12 cellular contexts compared by ENCODE assay signal in genomic region chr4:60463846-60464502, GRCh38.
DNase-seq lines count a peak whose midpoint lies in the region; ATAC-seq and TF ChIP-seq lines count a peak whose summit lies in the region.
"Had no signal": no experiment of that assay in that cellular context is flagged by ENCODE, and none has a peak within 500 bp of the region (broad histone marks: within the 10 kb centered on the region; RNA-seq: fewer than 3 reads in every experiment).

No MANE protein-coding gene starts in this region.

- no peak overlapping the region for H3K4me3 Mint-ChIP-seq in neural crest cell
- H3K4me3 Mint-ChIP-seq: nephron had no signal

- no peak for TF ChIP-seq POLR2A in suprapubic skin (IDR thresholded peaks at IDR 0.05)

- H3K9me3 Mint-ChIP-seq in neural crest cell: peaks cover 10% of the 10 kb centered on the region

- H3K36me3 Mint-ChIP-seq in neural crest cell (ENCODE audit: low read depth): peaks cover 2% of the 10 kb centered on the region

- H3K27me3 Mint-ChIP-seq in neural crest cell (ENCODE audit: low read depth): no peaks in the 10 kb centered on the region

- no peaks in the 10 kb centered on the region for H3K9me3 ChIP-seq in suprapubic skin

- no peaks in the 10 kb centered on the region for H3K4me1 ChIP-seq in suprapubic skin

- DNase-seq in NCI-H2029 (lab: John Stamatoyannopoulos, UW) (peak; percentile 4), NCI-H2029 treated with DMSO at 0.1 percent for 48 hours (lab: John Stamatoyannopoulos, UW) (no peak), neural crest cell (ENCODE audit: low read depth, low spot score) (no peak), suprapubic skin (ENCODE audit: low spot score in 2 of 2) (no peak)
- DNase-seq in stimulated activated CD8-positive, alpha-beta memory T cell treated with anti-CD3 and anti-CD28 coated beads, Interleukin-4, amount 100 ng/mL, for 48 hours: no peak
- DNase-seq: activated CD8-positive, alpha-beta memory T cell treated with anti-CD3 and anti-CD28 coated beads for 24 hours; NCI-H345 had no signal

- TF ChIP-seq CTCF in VCaP (conservative IDR thresholded peaks at IDR 0.05) (peak; percentile 73), neural crest cell (conservative IDR thresholded peaks at IDR 0.05) (peak; percentile 37), suprapubic skin (IDR thresholded peaks at IDR 0.05) (no peak)

- H3K4me3 ChIP-seq in suprapubic skin: no peak overlapping the region

- no peaks in the 10 kb centered on the region for H3K4me1 Mint-ChIP-seq in neural crest cell
- H3K4me1 Mint-ChIP-seq: nephron had no signal

- no peaks in the 10 kb centered on the region for H3K27me3 ChIP-seq in suprapubic skin

- H3K27ac Mint-ChIP-seq in neural crest cell (ENCODE audit: unreplicated experiment): peak overlapping the region; percentile 35
- H3K27ac Mint-ChIP-seq: nephron had no signal

- TF ChIP-seq EP300 in suprapubic skin (IDR thresholded peaks at IDR 0.05): no peak

- H3K36me3 ChIP-seq in suprapubic skin: no peaks in the 10 kb centered on the region

- H3K27ac ChIP-seq in VCaP (no peak overlapping the region), suprapubic skin (no peak overlapping the region)
- H3K27ac ChIP-seq: epithelial cell of prostate had no signal

- 78% methylated on average over 4 of the region's 4 CpGs for WGBS in suprapubic skin

- ATAC-seq in HG03280 (IDR thresholded peaks at IDR 0.05; ENCODE audit: unreplicated experiment): peak; percentile 52
- no peak for ATAC-seq in HG03457 (IDR thresholded peaks at IDR 0.05; ENCODE audit: unreplicated experiment)

Comparison
In these comparisons a context has a peak if more than half of its experiments do, and no peak if none do; other contexts are left out.
1. CTCF ChIP-seq: peak in VCaP (single experiment) and neural crest cell (single experiment); none in suprapubic skin (0 of 2).